In the genomic region with DNA sequence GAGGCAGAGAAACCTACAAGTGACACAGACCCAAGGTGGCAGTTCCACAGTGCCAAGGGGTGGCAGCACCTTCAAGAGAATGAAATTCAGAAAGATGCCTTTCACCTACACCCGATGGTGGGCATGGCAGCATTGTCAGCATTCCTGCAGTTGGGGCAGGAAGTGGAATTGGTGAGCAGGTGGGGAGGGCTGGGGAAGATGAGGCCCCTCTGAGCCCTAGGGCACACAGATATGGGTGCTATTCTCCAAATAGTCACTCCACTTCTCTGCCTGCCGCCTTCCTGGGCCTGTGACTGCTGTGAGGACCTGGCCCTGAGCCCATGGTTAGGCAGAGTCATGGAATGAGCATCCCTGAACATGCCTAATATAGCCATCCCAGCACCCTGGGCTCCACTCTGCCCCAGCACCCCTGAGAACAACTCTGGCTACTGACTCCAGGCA, we compare ENCODE assay signal across 1 cellular context.
TF ChIP-seq lines count a peak whose summit lies in the region.

No MANE protein-coding gene starts in this region.

TF ChIP-seq in GM12878, 131 proteins besides CTCF, POLR2A, EP300 and RAD21:
- TF ChIP-seq FOXK2 (IDR thresholded peaks at IDR 0.05) (no peak), SMARCA5 (IDR thresholded peaks at IDR 0.05) (no peak), NR2F1 (conservative IDR thresholded peaks at IDR 0.05) (no peak), MEF2B (IDR thresholded peaks at IDR 0.05; ENCODE audit: partially characterized antibody, poor library complexity, severe bottlenecking) (no peak), FOS (IDR thresholded peaks at IDR 0.05; ENCODE audit: borderline replicate concordance, extremely low read depth, insufficient read length) (no peak), SUZ12 (IDR thresholded peaks at IDR 0.05; ENCODE audit: unreplicated experiment) (no peak), PML (IDR thresholded peaks at IDR 0.05; ENCODE audit: low read length) (no peak), ZNF622 (IDR thresholded peaks at IDR 0.05) (no peak), NFYA (IDR thresholded peaks at IDR 0.05; ENCODE audit: borderline replicate concordance, low read depth, low read length) (no peak), CBFB (IDR thresholded peaks at IDR 0.05; ENCODE audit: low read depth) (no peak), RB1 (IDR thresholded peaks at IDR 0.05; ENCODE audit: borderline replicate concordance) (no peak), BMI1 (IDR thresholded peaks at IDR 0.05; ENCODE audit: borderline replicate concordance) (no peak), SIN3A (IDR thresholded peaks at IDR 0.05; ENCODE audit: low read depth, low read length) (no peak)
- TF ChIP-seq, protein P1, sequence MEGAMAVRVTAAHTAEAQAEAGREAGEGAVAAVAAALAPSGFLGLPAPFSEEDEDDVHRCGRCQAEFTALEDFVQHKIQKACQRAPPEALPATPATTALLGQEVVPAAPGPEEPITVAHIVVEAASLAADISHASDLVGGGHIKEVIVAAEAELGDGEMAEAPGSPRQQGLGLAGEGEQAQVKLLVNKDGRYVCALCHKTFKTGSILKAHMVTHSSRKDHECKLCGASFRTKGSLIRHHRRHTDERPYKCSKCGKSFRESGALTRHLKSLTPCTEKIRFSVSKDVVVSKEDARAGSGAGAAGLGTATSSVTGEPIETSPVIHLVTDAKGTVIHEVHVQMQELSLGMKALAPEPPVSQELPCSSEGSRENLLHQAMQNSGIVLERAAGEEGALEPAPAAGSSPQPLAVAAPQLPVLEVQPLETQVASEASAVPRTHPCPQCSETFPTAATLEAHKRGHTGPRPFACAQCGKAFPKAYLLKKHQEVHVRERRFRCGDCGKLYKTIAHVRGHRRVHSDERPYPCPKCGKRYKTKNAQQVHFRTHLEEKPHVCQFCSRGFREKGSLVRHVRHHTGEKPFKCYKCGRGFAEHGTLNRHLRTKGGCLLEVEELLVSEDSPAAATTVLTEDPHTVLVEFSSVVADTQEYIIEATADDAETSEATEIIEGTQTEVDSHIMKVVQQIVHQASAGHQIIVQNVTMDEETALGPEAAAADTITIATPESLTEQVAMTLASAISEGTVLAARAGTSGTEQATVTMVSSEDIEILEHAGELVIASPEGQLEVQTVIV (IDR thresholded peaks at IDR 0.05; ENCODE audit: borderline replicate concordance, partially characterized antibody): no peak
